In the genomic region with DNA sequence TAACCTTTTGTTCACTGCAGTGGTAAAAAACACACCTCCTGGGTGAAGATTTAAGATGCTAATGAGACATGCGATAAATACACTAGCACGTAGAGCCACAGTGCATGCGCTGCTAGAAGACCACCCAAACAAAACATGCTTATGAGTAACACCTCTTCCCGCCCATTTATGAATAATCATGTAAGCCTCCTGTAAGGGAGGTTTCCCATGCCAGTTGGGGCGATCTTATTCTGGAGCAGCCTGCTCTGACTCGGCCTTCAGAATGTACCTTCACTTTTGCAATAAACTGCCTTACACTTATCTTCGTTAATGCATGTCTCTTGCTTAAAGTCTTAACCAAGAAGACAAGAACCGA, we compare ENCODE assay signal across 13 cellular contexts.
"Had no signal": no experiment of that assay in that cellular context is flagged by ENCODE, and none has a peak within 500 bp of the region (broad histone marks: within the 10 kb centered on the region; RNA-seq: fewer than 3 reads in every experiment).

No MANE protein-coding gene starts in this region.

- H3K4me3 Mint-ChIP-seq: activated naive CD8-positive, alpha-beta T cell treated with anti-CD3 and anti-CD28 coated beads, Interleukin-2, amount 10 ng/mL, durations not matched to agents 7 days and 5 days; activated T-helper 1 cell treated with anti-CD3 and anti-CD28 coated beads, Interleukin-12 subunit alpha, Interleukin-12 subunit beta, Interleukin-2, Interleukin-4 antibody, amounts not matched to agents 30 ng/mL and 10 ng/mL and 1 ng/mL, durations not matched to agents 14 hours and 24 hours and 36 hours; central memory CD8-positive, alpha-beta T cell; mesothelial cell of epicardium; natural killer cell treated with Interleukin-12 subunit alpha and Interleukin-12 subunit beta and Interleukin-15 and Interleukin-18, amount 100 ng/mL, for 72 hours had no signal

- DNase-seq: T1000 had no signal

- H3K27me3 ChIP-seq: brain microvascular endothelial cell, colonic mucosa, left lung, neutrophil had no signal

- H3K36me3 ChIP-seq: colonic mucosa had no signal

- H3K4me3 ChIP-seq: colonic mucosa, left lung had no signal

- H3K27me3 Mint-ChIP-seq: activated naive CD8-positive, alpha-beta T cell treated with anti-CD3 and anti-CD28 coated beads, Interleukin-2, amount 10 ng/mL, durations not matched to agents 7 days and 5 days; central memory CD8-positive, alpha-beta T cell; natural killer cell treated with Interleukin-12 subunit alpha and Interleukin-12 subunit beta and Interleukin-15 and Interleukin-18, amount 100 ng/mL, for 72 hours; stimulated activated naive B cell treated with anti-CD40 and anti-IgM and Interleukin-4, amounts not matched to agents 10 μg/mL and 1 μg/mL and 100 μg/mL, for 72 hours had no signal

- H3K79me2 ChIP-seq: parathyroid adenoma had no signal

- H3K36me3 Mint-ChIP-seq: natural killer cell treated with Interleukin-12 subunit alpha and Interleukin-12 subunit beta and Interleukin-15 and Interleukin-18, amount 100 ng/mL, for 72 hours had no signal

- H2AFZ ChIP-seq: parathyroid adenoma had no signal

- H3K9ac ChIP-seq: parathyroid adenoma had no signal

- FAIRE-seq: endometrium had no signal

- H3K9me3 Mint-ChIP-seq: activated naive CD8-positive, alpha-beta T cell treated with anti-CD3 and anti-CD28 coated beads, Interleukin-2, amount 10 ng/mL, durations not matched to agents 7 days and 5 days; activated T-helper 1 cell treated with anti-CD3 and anti-CD28 coated beads, Interleukin-12 subunit alpha, Interleukin-12 subunit beta, Interleukin-2, Interleukin-4 antibody, amounts not matched to agents 30 ng/mL and 10 ng/mL and 1 ng/mL, durations not matched to agents 14 hours and 24 hours and 36 hours; central memory CD8-positive, alpha-beta T cell; mesothelial cell of epicardium; natural killer cell treated with Interleukin-12 subunit alpha and Interleukin-12 subunit beta and Interleukin-15 and Interleukin-18, amount 100 ng/mL, for 72 hours; stimulated activated naive B cell treated with anti-CD40 and anti-IgM and Interleukin-4, amounts not matched to agents 10 μg/mL and 1 μg/mL and 100 μg/mL, for 72 hours had no signal

- H3K9me3 ChIP-seq: colonic mucosa, left lung, neutrophil had no signal

- H3K4me1 ChIP-seq: colonic mucosa, parathyroid adenoma had no signal

- H3K27ac Mint-ChIP-seq: activated T-helper 1 cell treated with anti-CD3 and anti-CD28 coated beads, Interleukin-12 subunit alpha, Interleukin-12 subunit beta, Interleukin-2, Interleukin-4 antibody, amounts not matched to agents 30 ng/mL and 10 ng/mL and 1 ng/mL, durations not matched to agents 14 hours and 24 hours and 36 hours had no signal

- H3K27ac ChIP-seq: brain microvascular endothelial cell, colonic mucosa, left lung, parathyroid adenoma had no signal
